ENCODE assay signal across 18 cellular contexts in genomic region chr15:60418095-60418494, GRCh38. TPM values are rescaled to one million over a fixed set of nuclear protein-coding genes. Genes with fewer than 3 reads are reported as not detected.
DNase-seq lines count a peak whose midpoint lies in the region; ATAC-seq, FAIRE-seq and TF ChIP-seq lines count a peak whose summit lies in the region.
"Had no signal": no experiment of that assay in that cellular context is flagged by ENCODE, and none has a peak within 500 bp of the region (broad histone marks: within the 10 kb centered on the region; RNA-seq: fewer than 3 reads in every experiment).

No MANE protein-coding gene starts in this region.

- DNase-seq in activated naive CD4-positive, alpha-beta T cell (lab: John Stamatoyannopoulos, UW) = no peak
- DNase-seq in K562 (ENCODE audit: extremely low read depth in 1 of 4, low spot score in 3 of 4) (no peak), brain microvascular endothelial cell (no peak), kidney glomerular epithelial cell (lab: John Stamatoyannopoulos, UW) (no peak)
- DNase-seq: CD4-positive, CD25-positive, alpha-beta regulatory T cell; CD8-positive, alpha-beta memory T cell; COR-L47; DMS53; DND-41; EL; GM23248 had no signal

- in situ Hi-C loops in K562 (cut with MboI) = no loop called here
- in situ Hi-C loops in brain microvascular endothelial cell (cut with HindIII; ENCODE audit: low pct_ligation_motif_present, low sequenced_read_pairs) = no loop called here

- TF ChIP-seq RAD21 in K562 (CRISPR knock-in tag; conservative IDR thresholded peaks at IDR 0.05 in 1 of 2, IDR thresholded peaks at IDR 0.05 in 1 of 2) = no peak

- H3K79me2 ChIP-seq in K562 (ENCODE audit: control insufficient read depth, insufficient read depth, low read length) (no peaks in the 10 kb centered on the region), parathyroid adenoma (no peaks in the 10 kb centered on the region)

- H4K20me1 ChIP-seq in K562 (replicated peaks; ENCODE audit: control insufficient read depth, insufficient read depth, low read length) = no peaks in the 10 kb centered on the region
- H4K20me1 ChIP-seq: BLaER1 treated with 17β-estradiol and CSF1 and Interleukin-3, amounts not matched to agents 10 nM and 100 nM had no signal

- no peak for TF ChIP-seq POLR2A in K562 (conservative IDR thresholded peaks at IDR 0.05)

- no peaks in the 10 kb centered on the region for H3K9me3 ChIP-seq in K562 (replicated peaks; ENCODE audit: control insufficient read depth, insufficient read depth, low read depth, low read length)
- H3K9me3 ChIP-seq in parathyroid adenoma (ENCODE audit: control insufficient read depth, low read length) = no peaks in the 10 kb centered on the region
- H3K9me3 ChIP-seq: BLaER1 treated with 17β-estradiol and CSF1 and Interleukin-3, amounts not matched to agents 10 nM and 100 nM; HAP-1 had no signal

- 89% methylated on average over 3 of the region's 3 CpGs for WGBS in K562 (ENCODE audit: insufficient coverage, low coverage, missing lambda C conversion rate)

- no TSS peak for BruUV-seq in K562 (replicated peaks; lab: Mats Ljungman, UMichigan)

- peak overlapping the region; percentile 11 for H3K27ac Mint-ChIP-seq in activated naive CD4-positive, alpha-beta T cell treated with anti-CD3 and anti-CD28 coated beads, Interleukin-2, amount 50 U/mL, for 24 hours
- H3K27ac Mint-ChIP-seq: B cell; CD8-positive, alpha-beta memory T cell had no signal

- H3K4me3 ChIP-seq in K562 = no peak overlapping the region
- no peak overlapping the region for H3K4me3 ChIP-seq in parathyroid adenoma (ENCODE audit: low read depth, low read length)
- H3K4me3 ChIP-seq in brain microvascular endothelial cell (ENCODE audit: low read depth, low read length) = no peak overlapping the region
- H3K4me3 ChIP-seq: BLaER1 treated with 17β-estradiol and CSF1 and Interleukin-3, amounts not matched to agents 10 nM and 100 nM; GM23248; HAP-1 had no signal

- H3K27me3 Mint-ChIP-seq in activated naive CD4-positive, alpha-beta T cell treated with anti-CD3 and anti-CD28 coated beads, Interleukin-2, amount 50 U/mL, for 24 hours = no peaks in the 10 kb centered on the region
- H3K27me3 Mint-ChIP-seq: B cell; CD4-positive, CD25-positive, alpha-beta regulatory T cell; CD8-positive, alpha-beta memory T cell had no signal

- no peak for TF ChIP-seq CTCF in K562 (IDR thresholded peaks at IDR 0.05 in 2 of 3, conservative IDR thresholded peaks at IDR 0.05 in 1 of 3; ENCODE audit: insufficient read depth in 2 of 3, low read depth in 1 of 3, low read length in 3 of 3)
- no peak for TF ChIP-seq CTCF in parathyroid adenoma (IDR thresholded peaks at IDR 0.05)
- no peak for TF ChIP-seq CTCF in brain microvascular endothelial cell (IDR thresholded peaks at IDR 0.05; ENCODE audit: low read depth, low read length, missing control alignments)

- POLR2A ChIA-PET in K562 (lab: Yijun Ruan, JAX) = interaction anchor here (0.7 to 2.7 kb wide), 7 partner anchors 17 to 58 kb away, joined by 3 to 7 read pairs (median 3); partner anchors contain the start of gene ANXA2

- H3K27me3 ChIP-seq in K562 (ENCODE audit: control insufficient read depth in 2 of 2, insufficient read depth in 2 of 2, low read length in 2 of 2) = no peaks in the 10 kb centered on the region
- H3K27me3 ChIP-seq in parathyroid adenoma (ENCODE audit: control insufficient read depth, insufficient read depth, low read length) = no peaks in the 10 kb centered on the region
- no peaks in the 10 kb centered on the region for H3K27me3 ChIP-seq in brain microvascular endothelial cell (replicated peaks)
- H3K27me3 ChIP-seq: BLaER1 treated with 17β-estradiol and CSF1 and Interleukin-3, amounts not matched to agents 10 nM and 100 nM had no signal

- FAIRE-seq in K562 (lab: Jason Lieb, UNC) = no peak
- FAIRE-seq: GM12891, GM19239 had no signal

- H3K9ac ChIP-seq in K562 (ENCODE audit: insufficient read depth in 1 of 2, low read depth in 2 of 2, low read length in 2 of 2) (no peak overlapping the region), parathyroid adenoma (no peak overlapping the region)
- H3K9ac ChIP-seq: BLaER1 treated with 17β-estradiol and CSF1 and Interleukin-3, amounts not matched to agents 10 nM and 100 nM; GM23248 had no signal

- no peak for TF ChIP-seq EP300 in K562 (IDR thresholded peaks at IDR 0.05; ENCODE audit: low read length)

- H3K9me3 Mint-ChIP-seq in activated naive CD4-positive, alpha-beta T cell treated with anti-CD3 and anti-CD28 coated beads, Interleukin-2, amount 50 U/mL, for 24 hours = no peaks in the 10 kb centered on the region
- H3K9me3 Mint-ChIP-seq: CD8-positive, alpha-beta memory T cell had no signal

- H3K4me1 ChIP-seq in K562 (replicated peaks in 1 of 2; ENCODE audit: control insufficient read depth in 2 of 2, insufficient read depth in 2 of 2, low read length in 2 of 2) (peaks cover 7 to 23% of the 10 kb centered on the region in 2 experiments; a peak in 3 of 5 replicates), parathyroid adenoma (peaks cover 12% of the 10 kb centered on the region)

- no peak overlapping the region for H2AFZ ChIP-seq in K562 (ENCODE audit: low read depth, low read length)
- H2AFZ ChIP-seq in parathyroid adenoma = no peak overlapping the region
- H2AFZ ChIP-seq: GM23248 had no signal

- peaks cover 8% of the 10 kb centered on the region for H3K36me3 Mint-ChIP-seq in activated naive CD4-positive, alpha-beta T cell treated with anti-CD3 and anti-CD28 coated beads, Interleukin-2, amount 50 U/mL, for 24 hours

- intact Hi-C loops in K562 (cut with micrococcal nuclease) = no loop called here

- no peak overlapping the region for H3K27ac ChIP-seq in K562 (ENCODE audit: extremely low read depth, low read depth, low read length)
- H3K27ac ChIP-seq in parathyroid adenoma = peak overlapping the region; percentile 67
- H3K27ac ChIP-seq in brain microvascular endothelial cell = no peak overlapping the region
- H3K27ac ChIP-seq: GM23248 had no signal

- H3K4me3 Mint-ChIP-seq in activated naive CD4-positive, alpha-beta T cell treated with anti-CD3 and anti-CD28 coated beads, Interleukin-2, amount 50 U/mL, for 24 hours = no peak overlapping the region
- H3K4me3 Mint-ChIP-seq: B cell; CD4-positive, CD25-positive, alpha-beta regulatory T cell; CD8-positive, alpha-beta memory T cell had no signal

- ATAC-seq in K562 = no peak

- H3K36me3 ChIP-seq in K562 (ENCODE audit: control insufficient read depth, insufficient read depth, low read length) = peaks cover 14% of the 10 kb centered on the region; the same call in 1 of the 3 replicates
- H3K36me3 ChIP-seq in parathyroid adenoma (ENCODE audit: control insufficient read depth, insufficient read depth, low read length) = peaks cover 3% of the 10 kb centered on the region
- H3K36me3 ChIP-seq in brain microvascular endothelial cell (replicated peaks) = no peaks in the 10 kb centered on the region

- H3K4me1 Mint-ChIP-seq in activated naive CD4-positive, alpha-beta T cell treated with anti-CD3 and anti-CD28 coated beads, Interleukin-2, amount 50 U/mL, for 24 hours = no peaks in the 10 kb centered on the region
- H3K4me1 Mint-ChIP-seq: B cell; CD8-positive, alpha-beta memory T cell had no signal

- no peaks in the 10 kb centered on the region for H3K9me1 ChIP-seq in K562 (ENCODE audit: control insufficient read depth, insufficient read depth, low read length)

- CTCF ChIA-PET in K562 (lab: Yijun Ruan, JAX; ENCODE audit: low intra/inter-chr PET ratio) = no interaction called here

- H3K4me2 ChIP-seq in K562 (ENCODE audit: insufficient read depth, low read length) = no peak overlapping the region
- peak overlapping the region; percentile 49 for H3K4me2 ChIP-seq in parathyroid adenoma (ENCODE audit: low read length)

TF ChIP-seq in K562, 482 proteins besides CTCF, POLR2A, EP300 and RAD21:
- TF ChIP-seq CBFA2T3 (IDR thresholded peaks at IDR 0.05) (no peak), ZNF644 (tag; IDR thresholded peaks at IDR 0.05; ENCODE audit: low read depth) (no peak), SPI1 (IDR thresholded peaks at IDR 0.05; ENCODE audit: borderline replicate concordance, low read depth, low read length) (peak; percentile 61; the same call in 1 of the 2 replicates), TAL1 (IDR thresholded peaks at IDR 0.05) (no peak), POLR2AphosphoS2 (IDR thresholded peaks at IDR 0.05; ENCODE audit: low read length) (peak; percentile 33; the same call in 1 of the 2 replicates)

RNA-seq across cellular contexts. Expression of gene ANXA2, which starts 20.3 kb away (rescaled TPM):
- 164 and 212 TPM in 2 replicates for total RNA-seq in K562 (2011; cell fraction: chromatin; rRNA removed; ENCODE audit: low replicate concordance)
- total RNA-seq in K562 (2011; cell fraction: nucleolus; rRNA removed) = 137 and 142 TPM in 2 replicates
- total RNA-seq in K562 (2011; cell fraction: nucleoplasm; rRNA removed) = 205 and 289 TPM in 2 replicates
- total RNA-seq in K562 (2014; rRNA removed) (348 and 357 TPM in 2 replicates), K562 (2014; rRNA removed; fragmentation: Illumina TruSeq; extraction: Trizol) (452 and 478 TPM in 2 replicates), K562 (2015; rRNA removed; fragmentation: Illumina TruSeq; extraction: Trizol) (361 and 377 TPM in 2 replicates), K562 (2021) (298 and 301 TPM in 2 replicates)
- polyA plus RNA-seq in K562 (2011; rRNA removed) (505 and 549 TPM in 2 replicates), K562 (2014; fragmentation: Illumina TruSeq; extraction: Trizol) (545 and 579 TPM in 2 replicates), K562 (2014; fragmentation: Nextera tagmentation; extraction: Ambion mirVana) (1,000 to 10,000 TPM in 1 of 2 experiments, 100 to 1,000 TPM in 1; 826 to 1,102 TPM), K562 (2014; rRNA removed) (451 and 471 TPM in 2 replicates)
- 382 and 535 TPM in 2 replicates for polyA plus RNA-seq in K562 (2011; cell fraction: cytosol; rRNA removed)
- 156 and 264 TPM in 2 replicates for polyA plus RNA-seq in K562 (2011; cell fraction: nucleus; rRNA removed)
- polyA plus RNA-seq in K562 (2012) = 225 and 402 TPM in 2 replicates
- 663 and 682 TPM in 2 replicates for polyA minus RNA-seq in K562 (2011; rRNA and poly(A)+ RNA removed)
- 189 and 192 TPM in 2 replicates for polyA minus RNA-seq in K562 (2011; cell fraction: cytosol; rRNA and poly(A)+ RNA removed)
- 71.9 and 132 TPM in 2 replicates for polyA minus RNA-seq in K562 (2011; cell fraction: nucleus; rRNA and poly(A)+ RNA removed)
